ENCODE assay signal across 1 cellular context in genomic region chr20:2238601-2239000, GRCh38.
TF ChIP-seq lines count a peak whose summit lies in the region.

No MANE protein-coding gene starts in this region.

TF ChIP-seq in IMR-90, 13 proteins besides CTCF, POLR2A, EP300 and RAD21 (continued from another document):
- TF ChIP-seq CHD1 (IDR thresholded peaks at IDR 0.05; ENCODE audit: low read depth, low read length): no peak
- TF ChIP-seq ELK1 (IDR thresholded peaks at IDR 0.05; ENCODE audit: borderline replicate concordance, low read depth, low read length): no peak
- TF ChIP-seq NFE2L2 (IDR thresholded peaks at IDR 0.05; ENCODE audit: low read depth, low read length): no peak
- no peak for TF ChIP-seq RFX5 (IDR thresholded peaks at IDR 0.05; ENCODE audit: low read depth, low read length)
- no peak for TF ChIP-seq MXI1 (IDR thresholded peaks at IDR 0.05; ENCODE audit: borderline replicate concordance, low read depth, low read length)
- TF ChIP-seq MAZ (IDR thresholded peaks at IDR 0.05; ENCODE audit: borderline replicate concordance, low read depth, low read length): no peak
- TF ChIP-seq, protein P1, sequence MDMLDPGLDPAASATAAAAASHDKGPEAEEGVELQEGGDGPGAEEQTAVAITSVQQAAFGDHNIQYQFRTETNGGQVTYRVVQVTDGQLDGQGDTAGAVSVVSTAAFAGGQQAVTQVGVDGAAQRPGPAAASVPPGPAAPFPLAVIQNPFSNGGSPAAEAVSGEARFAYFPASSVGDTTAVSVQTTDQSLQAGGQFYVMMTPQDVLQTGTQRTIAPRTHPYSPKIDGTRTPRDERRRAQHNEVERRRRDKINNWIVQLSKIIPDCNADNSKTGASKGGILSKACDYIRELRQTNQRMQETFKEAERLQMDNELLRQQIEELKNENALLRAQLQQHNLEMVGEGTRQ (IDR thresholded peaks at IDR 0.05; ENCODE audit: low read depth, low read length): no peak
- TF ChIP-seq FOS (IDR thresholded peaks at IDR 0.05; ENCODE audit: low read depth, low read length): no peak
- TF ChIP-seq RCOR1 (IDR thresholded peaks at IDR 0.05; ENCODE audit: insufficient replicate concordance, low read length): no peak
- TF ChIP-seq MAFK (IDR thresholded peaks at IDR 0.05; ENCODE audit: low read depth, low read length): no peak
- TF ChIP-seq BHLHE40 (IDR thresholded peaks at IDR 0.05; ENCODE audit: low read depth, low read length): no peak
